ENCODE assay signal across 9 cellular contexts in the genomic region with DNA sequence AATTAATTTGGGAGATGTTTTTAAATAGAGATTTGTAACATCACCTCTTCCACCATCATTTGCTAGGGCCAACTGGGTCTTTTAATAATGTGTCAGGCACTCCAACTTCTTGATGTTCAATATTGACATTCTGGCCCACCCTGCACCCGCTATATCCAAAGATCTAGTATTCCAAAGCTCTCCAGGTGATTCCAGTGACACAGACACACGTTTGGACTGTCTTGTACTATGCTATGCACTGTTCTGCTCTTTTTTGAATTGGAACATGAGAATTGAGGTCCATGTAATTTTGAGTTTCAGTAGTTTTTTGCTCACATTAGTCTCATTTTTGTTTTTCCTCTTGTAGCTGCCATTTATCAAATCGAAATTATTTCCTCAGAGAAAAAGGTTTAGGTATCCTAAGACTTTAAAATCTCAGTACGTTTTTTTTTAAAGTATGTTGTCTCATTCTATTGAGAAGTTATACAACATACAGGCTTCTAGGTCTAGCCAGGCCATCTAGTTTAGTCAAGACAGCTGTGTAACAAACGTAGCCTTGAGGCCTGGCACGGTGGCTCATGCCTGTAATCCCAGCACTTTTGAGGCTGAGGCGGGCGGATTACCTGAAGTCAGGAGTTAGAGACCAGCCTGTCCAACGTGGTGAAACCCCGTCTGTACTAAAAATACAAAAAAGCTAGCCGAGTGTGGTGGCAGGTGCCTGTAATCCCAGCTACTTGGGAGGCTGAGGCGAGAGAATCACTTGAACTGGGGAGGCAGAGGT. TPM values are rescaled to one million over a fixed set of nuclear protein-coding genes. Genes with fewer than 3 reads are reported as not detected.
DNase-seq lines count a peak whose midpoint lies in the region; ATAC-seq, FAIRE-seq and TF ChIP-seq lines count a peak whose summit lies in the region.
"Had no signal": no experiment of that assay in that cellular context is flagged by ENCODE, and none has a peak within 500 bp of the region (broad histone marks: within the 10 kb centered on the region; RNA-seq: fewer than 3 reads in every experiment).

No MANE protein-coding gene starts in this region.

- in situ Hi-C loops in K562 (cut with MboI) = no loop called here

- 50 to 64% methylated on average over 12 of the region's 12 CpGs for WGBS in heart right ventricle, 2 donors
- 57% methylated on average over 12 of the region's 12 CpGs for WGBS in K562 (ENCODE audit: insufficient coverage, low coverage, missing lambda C conversion rate)
- WGBS in aorta, 2 donors = 32 to 50% methylated on average over 12 of the region's 12 CpGs

- ATAC-seq in heart right ventricle (no peak), left ventricle myocardium superior (no peak), K562 (no peak), aorta (ENCODE audit: low FRiP score) (no peak), HG03095 (IDR thresholded peaks at IDR 0.05; ENCODE audit: unreplicated experiment) (no peak)

- H3K4me1 ChIP-seq in heart right ventricle (peaks cover 6 to 62% (median 58%) of the 10 kb centered on the region in 9 donors), K562 (replicated peaks in 1 of 2; ENCODE audit: control insufficient read depth in 2 of 2, insufficient read depth in 2 of 2, low read length in 2 of 2) (peaks cover 24 to 41% of the 10 kb centered on the region in 2 experiments), mononuclear cell (ENCODE audit: insufficient read depth, low read length) (peaks cover 60% of the 10 kb centered on the region), aorta (ENCODE audit: control insufficient read depth in 1 of 2, insufficient read depth in 2 of 2, low read length in 2 of 2) (peaks cover 0 to 6% of the 10 kb centered on the region in 2 donors)

- H3K36me3 ChIP-seq in heart right ventricle (peaks cover 0 to 8% (median 0%) of the 10 kb centered on the region in 9 donors), K562 (ENCODE audit: control insufficient read depth, insufficient read depth, low read length) (peaks cover 4% of the 10 kb centered on the region; the same call in 1 of the 3 replicates), aorta (ENCODE audit: control insufficient read depth in 1 of 2, insufficient read depth in 2 of 2, low read length in 1 of 2) (no peaks in the 10 kb centered on the region)

- CTCF ChIA-PET in K562 (lab: Yijun Ruan, JAX; ENCODE audit: low intra/inter-chr PET ratio) = no interaction called here

- POLR2A ChIA-PET in K562 (lab: Yijun Ruan, JAX) = interaction anchor here (0.6 to 8.5 kb wide), 25 partner anchors 9 to 722 kb away, joined by 3 to 73 read pairs (median 4); partner anchors contain the start of genes TBCC and UBR2

- H3K9me3 ChIP-seq in heart right ventricle = no peaks in the 10 kb centered on the region
- H3K9me3 ChIP-seq in K562 (replicated peaks; ENCODE audit: control insufficient read depth, insufficient read depth, low read depth, low read length) = no peaks in the 10 kb centered on the region
- H3K9me3 ChIP-seq in mononuclear cell (ENCODE audit: low read depth, low read length) = no peaks in the 10 kb centered on the region
- H3K9me3 ChIP-seq in aorta (ENCODE audit: control insufficient read depth, low read length) = no peaks in the 10 kb centered on the region

- DNase-seq in heart right ventricle = no peak
- DNase-seq in left ventricle myocardium superior = no peak
- no peak for DNase-seq in K562 (ENCODE audit: extremely low read depth in 1 of 4, low spot score in 3 of 4)
- no peak for DNase-seq in aorta
- no peak for DNase-seq in nucleus accumbens (lab: John Stamatoyannopoulos, UW)
- no peak for DNase-seq in hepatic stellate cell (ENCODE audit: low spot score)
- DNase-seq: MV-4-11 had no signal

- no peak for TF ChIP-seq RAD21 in K562 (CRISPR knock-in tag; conservative IDR thresholded peaks at IDR 0.05 in 1 of 2, IDR thresholded peaks at IDR 0.05 in 1 of 2)

- TF ChIP-seq EP300 in K562 (IDR thresholded peaks at IDR 0.05; ENCODE audit: low read length) = no peak

- peak overlapping the region; percentile 49 to 95; a peak in 2 of 4 replicates for H3K9ac ChIP-seq in K562 (ENCODE audit: insufficient read depth in 1 of 2, low read depth in 2 of 2, low read length in 2 of 2)

- H3K4me3 ChIP-seq in heart right ventricle (peak overlapping the region; percentile 61 to 100 (median 90)), K562 (peak overlapping the region; percentile 77), mononuclear cell (ENCODE audit: low read length) (peak overlapping the region; percentile 96), aorta (ENCODE audit: low read length in 2 of 2) (peak overlapping the region; percentile 74 to 99)

- H3K27me3 ChIP-seq in heart right ventricle (no peaks in the 10 kb centered on the region), K562 (ENCODE audit: control insufficient read depth in 2 of 2, insufficient read depth in 2 of 2, low read length in 2 of 2) (no peaks in the 10 kb centered on the region), mononuclear cell (ENCODE audit: insufficient read depth, low read length) (no peaks in the 10 kb centered on the region), aorta (ENCODE audit: control insufficient read depth in 1 of 2, insufficient read depth in 2 of 2, low read length in 1 of 2) (no peaks in the 10 kb centered on the region)

- FAIRE-seq in K562 (lab: Jason Lieb, UNC) = no peak

- H3K79me2 ChIP-seq in K562 (ENCODE audit: control insufficient read depth, insufficient read depth, low read length) = peaks cover 82% of the 10 kb centered on the region

- intact Hi-C loops in heart right ventricle (cut with DNase I) (loop anchor here in 7 of 10 donors (2.0 to 5.0 kb wide), 4 partner anchors 37 to 94 kb away; partner anchors contain the start of genes TBCC (in 3 of the 7) and RPL7L1 (in 2 of the 7)), left ventricle myocardium superior (cut with micrococcal nuclease) (no loop called here), K562 (cut with micrococcal nuclease) (no loop called here), aorta (cut with DNase I) (loop anchor here in 1 of 2 donors (5.0 kb wide), 3 partner anchors 37 to 92 kb away; partner anchors contain the start of gene RPL7L1)

- BruUV-seq in K562 (replicated peaks; lab: Mats Ljungman, UMichigan) = no TSS peak

- TF ChIP-seq POLR2A in K562 (conservative IDR thresholded peaks at IDR 0.05) = no peak

- no peaks in the 10 kb centered on the region for H3K9me1 ChIP-seq in K562 (ENCODE audit: control insufficient read depth, insufficient read depth, low read length)

- no peak for TF ChIP-seq CTCF in heart right ventricle (IDR thresholded peaks at IDR 0.05)
- no peak for TF ChIP-seq CTCF in K562 (IDR thresholded peaks at IDR 0.05 in 2 of 3, conservative IDR thresholded peaks at IDR 0.05 in 1 of 3; ENCODE audit: insufficient read depth in 2 of 3, low read depth in 1 of 3, low read length in 3 of 3)

- H4K20me1 ChIP-seq in K562 (replicated peaks; ENCODE audit: control insufficient read depth, insufficient read depth, low read length) = no peaks in the 10 kb centered on the region

- no peak overlapping the region for H2AFZ ChIP-seq in K562 (ENCODE audit: low read depth, low read length)

- H3K4me2 ChIP-seq in K562 (ENCODE audit: insufficient read depth, low read length) = peak overlapping the region; percentile 80

- peak overlapping the region in 9 of 10 donors; percentile 99 to 100 (median 100) for H3K27ac ChIP-seq in heart right ventricle
- no peak overlapping the region for H3K27ac ChIP-seq in K562 (ENCODE audit: extremely low read depth, low read depth, low read length)
- peak overlapping the region in 1 of 2 donors; percentile 79 for H3K27ac ChIP-seq in aorta (ENCODE audit: low read depth in 1 of 2, low read length in 2 of 2)

RNA-seq across cellular contexts. Expression of gene BICRAL, which starts 3.1 kb away (rescaled TPM):
- total RNA-seq in heart right ventricle (10 to 100 TPM; 10.7 to 15.7 (median 13.8) TPM), left ventricle myocardium superior (13.0 TPM), K562 (2014; rRNA removed) (3.7 and 4.4 TPM in 2 replicates), K562 (2014; rRNA removed; fragmentation: Illumina TruSeq; extraction: Trizol) (5.6 and 6.6 TPM in 2 replicates), K562 (2015; rRNA removed; fragmentation: Illumina TruSeq; extraction: Trizol) (5.2 and 5.7 TPM in 2 replicates), K562 (2021) (9.2 and 10.2 TPM in 2 replicates), mononuclear cell (13.0 TPM), aorta (10 to 100 TPM; 17.2 to 21.1 TPM)
- polyA plus RNA-seq in heart right ventricle (1 to 10 TPM; 2.7 to 3.5 TPM), K562 (2011; rRNA removed) (10.1 and 11.9 TPM in 2 replicates), K562 (2014; fragmentation: Illumina TruSeq; extraction: Trizol) (9.7 and 10.4 TPM in 2 replicates), K562 (2014; fragmentation: Nextera tagmentation; extraction: Ambion mirVana) (1 to 10 TPM; 1.2 to 1.4 TPM), K562 (2014; rRNA removed) (5.3 and 6.2 TPM in 2 replicates), aorta (1 to 10 TPM; 4.8 to 5.8 TPM)
- 17.0 and 22.8 TPM in 2 replicates for total RNA-seq in K562 (2011; cell fraction: chromatin; rRNA removed; ENCODE audit: low replicate concordance)
- total RNA-seq in K562 (2011; cell fraction: nucleolus; rRNA removed) = 9.5 TPM in 2 replicates
- total RNA-seq in K562 (2011; cell fraction: nucleoplasm; rRNA removed) = 13.6 and 16.9 TPM in 2 replicates
- 9.1 and 13.7 TPM in 2 replicates for polyA plus RNA-seq in K562 (2011; cell fraction: cytosol; rRNA removed)
- polyA plus RNA-seq in K562 (2011; cell fraction: nucleus; rRNA removed) = 7.7 and 9.2 TPM in 2 replicates
- 5.7 and 7.4 TPM in 2 replicates for polyA plus RNA-seq in K562 (2012)
- 23.8 and 24.3 TPM in 2 replicates for polyA minus RNA-seq in K562 (2011; rRNA and poly(A)+ RNA removed)
- polyA minus RNA-seq in K562 (2011; cell fraction: cytosol; rRNA and poly(A)+ RNA removed) = 10.1 and 10.7 TPM in 2 replicates
- polyA minus RNA-seq in K562 (2011; cell fraction: nucleus; rRNA and poly(A)+ RNA removed) = 4.3 and 9.6 TPM in 2 replicates

RNA-seq across cellular contexts. Expression of gene TBCC, which starts 39.0 kb away (rescaled TPM):
- 10 to 100 TPM in 9 of 10 donors, 1 to 10 TPM in 1; 9.8 to 16.1 (median 13.3) TPM for total RNA-seq in heart right ventricle
- 10 to 100 TPM; 17.1 to 22.4 TPM for polyA plus RNA-seq in heart right ventricle
- total RNA-seq in left ventricle myocardium superior = 10.6 TPM
- total RNA-seq in K562 (2011; cell fraction: chromatin; rRNA removed; ENCODE audit: low replicate concordance) = 19.4 and 28.3 TPM in 2 replicates
- total RNA-seq in K562 (2011; cell fraction: nucleolus; rRNA removed) = 29.3 and 40.5 TPM in 2 replicates
- total RNA-seq in K562 (2011; cell fraction: nucleoplasm; rRNA removed) = 32.5 and 32.9 TPM in 2 replicates
- total RNA-seq in K562 (2014; rRNA removed) = 34.1 and 55.1 TPM in 2 replicates
- 16.1 and 20.9 TPM in 2 replicates for total RNA-seq in K562 (2014; rRNA removed; fragmentation: Illumina TruSeq; extraction: Trizol)
- total RNA-seq in K562 (2015; rRNA removed; fragmentation: Illumina TruSeq; extraction: Trizol) = 31.3 and 31.9 TPM in 2 replicates
- total RNA-seq in K562 (2021) = 27.8 and 28.7 TPM in 2 replicates
- 16.5 and 19.5 TPM in 2 replicates for polyA plus RNA-seq in K562 (2011; rRNA removed)
- 20.2 and 26.4 TPM in 2 replicates for polyA plus RNA-seq in K562 (2011; cell fraction: cytosol; rRNA removed)
- polyA plus RNA-seq in K562 (2011; cell fraction: nucleus; rRNA removed) = 28.2 and 28.3 TPM in 2 replicates
- 24.3 and 30.8 TPM in 2 replicates for polyA plus RNA-seq in K562 (2012)
- polyA plus RNA-seq in K562 (2014; fragmentation: Illumina TruSeq; extraction: Trizol) = 23.3 and 24.8 TPM in 2 replicates
- polyA plus RNA-seq in K562 (2014; fragmentation: Nextera tagmentation; extraction: Ambion mirVana) = 1 to 10 TPM; 2.8 to 5.0 TPM
- polyA plus RNA-seq in K562 (2014; rRNA removed) = 28.9 and 29.5 TPM in 2 replicates
- polyA minus RNA-seq in K562 (2011; rRNA and poly(A)+ RNA removed) = 5.2 and 6.0 TPM in 2 replicates
- 8.4 and 9.8 TPM in 2 replicates for polyA minus RNA-seq in K562 (2011; cell fraction: cytosol; rRNA and poly(A)+ RNA removed)
- polyA minus RNA-seq in K562 (2011; cell fraction: nucleus; rRNA and poly(A)+ RNA removed) = 8.9 and 15.4 TPM in 2 replicates
- total RNA-seq in mononuclear cell = 111 TPM
- total RNA-seq in aorta = 10 to 100 TPM; 16.1 to 16.8 TPM
- 10 to 100 TPM; 14.4 to 33.1 TPM for polyA plus RNA-seq in aorta

Comparison
In these comparisons a context has a peak if more than half of its experiments do, and no peak if none do; other contexts are left out.
1. intact Hi-C loops: an anchor here in heart right ventricle (2.0 to 5.0 kb wide); none called in left ventricle myocardium superior and K562.